Comparison of ENCODE assay signal across 1 cellular context in the genomic region with DNA sequence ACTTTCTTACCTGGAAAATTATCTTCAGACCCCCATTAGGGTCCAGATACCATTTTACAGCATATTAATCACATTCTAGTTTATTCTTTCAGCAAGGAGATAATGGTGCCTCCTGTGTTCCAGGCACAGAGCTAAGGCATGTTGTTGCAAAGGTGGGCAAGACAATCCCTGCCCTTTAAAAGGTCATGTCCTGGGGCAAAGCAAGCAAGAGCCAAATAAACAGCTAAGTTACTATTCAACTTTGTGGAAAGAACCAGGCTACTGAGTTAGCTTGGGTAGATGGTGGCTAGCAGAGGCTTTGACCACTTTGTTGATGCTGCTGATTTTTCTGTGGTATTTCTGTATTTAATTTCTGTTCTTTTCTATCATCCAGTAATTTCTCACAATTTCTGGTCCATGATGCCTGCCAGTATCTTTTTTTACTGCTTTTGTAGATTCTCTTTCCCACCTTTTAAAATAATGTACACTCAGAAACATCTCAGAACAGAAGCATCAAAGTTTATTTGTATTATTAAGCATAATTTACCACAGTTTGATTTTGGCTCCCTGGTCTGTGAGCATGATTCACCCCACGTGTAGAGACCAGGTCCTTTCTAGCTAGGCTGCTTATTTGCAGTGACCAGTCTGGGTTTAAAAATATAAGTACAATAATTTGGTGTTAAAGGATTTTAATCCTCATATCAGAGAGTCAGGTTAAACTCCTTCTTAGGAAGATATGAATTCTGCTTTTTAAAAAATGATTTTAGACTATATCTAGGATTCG.
A peak's percentile ranks its signal among the peaks of the same experiment; 100 is the strongest.
TF ChIP-seq lines count a peak whose summit lies in the region.

No MANE protein-coding gene starts in this region.

TF ChIP-seq in HepG2, 621 proteins besides CTCF, POLR2A, EP300 and RAD21 (continued from another document and continues in another):
- TF ChIP-seq, protein P1, sequence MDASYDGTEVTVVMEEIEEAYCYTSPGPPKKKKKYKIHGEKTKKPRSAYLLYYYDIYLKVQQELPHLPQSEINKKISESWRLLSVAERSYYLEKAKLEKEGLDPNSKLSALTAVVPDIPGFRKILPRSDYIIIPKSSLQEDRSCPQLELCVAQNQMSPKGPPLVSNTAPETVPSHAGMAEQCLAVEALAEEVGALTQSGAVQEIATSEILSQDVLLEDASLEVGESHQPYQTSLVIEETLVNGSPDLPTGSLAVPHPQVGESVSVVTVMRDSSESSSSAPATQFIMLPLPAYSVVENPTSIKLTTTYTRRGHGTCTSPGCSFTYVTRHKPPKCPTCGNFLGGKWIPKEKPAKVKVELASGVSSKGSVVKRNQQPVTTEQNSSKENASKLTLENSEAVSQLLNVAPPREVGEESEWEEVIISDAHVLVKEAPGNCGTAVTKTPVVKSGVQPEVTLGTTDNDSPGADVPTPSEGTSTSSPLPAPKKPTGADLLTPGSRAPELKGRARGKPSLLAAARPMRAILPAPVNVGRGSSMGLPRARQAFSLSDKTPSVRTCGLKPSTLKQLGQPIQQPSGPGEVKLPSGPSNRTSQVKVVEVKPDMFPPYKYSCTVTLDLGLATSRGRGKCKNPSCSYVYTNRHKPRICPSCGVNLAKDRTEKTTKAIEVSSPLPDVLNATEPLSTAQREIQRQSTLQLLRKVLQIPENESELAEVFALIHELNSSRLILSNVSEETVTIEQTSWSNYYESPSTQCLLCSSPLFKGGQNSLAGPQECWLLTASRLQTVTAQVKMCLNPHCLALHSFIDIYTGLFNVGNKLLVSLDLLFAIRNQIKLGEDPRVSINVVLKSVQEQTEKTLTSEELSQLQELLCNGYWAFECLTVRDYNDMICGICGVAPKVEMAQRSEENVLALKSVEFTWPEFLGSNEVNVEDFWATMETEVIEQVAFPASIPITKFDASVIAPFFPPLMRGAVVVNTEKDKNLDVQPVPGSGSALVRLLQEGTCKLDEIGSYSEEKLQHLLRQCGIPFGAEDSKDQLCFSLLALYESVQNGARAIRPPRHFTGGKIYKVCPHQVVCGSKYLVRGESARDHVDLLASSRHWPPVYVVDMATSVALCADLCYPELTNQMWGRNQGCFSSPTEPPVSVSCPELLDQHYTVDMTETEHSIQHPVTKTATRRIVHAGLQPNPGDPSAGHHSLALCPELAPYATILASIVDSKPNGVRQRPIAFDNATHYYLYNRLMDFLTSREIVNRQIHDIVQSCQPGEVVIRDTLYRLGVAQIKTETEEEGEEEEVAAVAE (CRISPR knock-in tag; IDR thresholded peaks at IDR 0.05; ENCODE audit: borderline replicate concordance), result no peak
- no peak for TF ChIP-seq ISL2 (CRISPR knock-in tag; IDR thresholded peaks at IDR 0.05)
- TF ChIP-seq ZNF180 (CRISPR knock-in tag; IDR thresholded peaks at IDR 0.05; ENCODE audit: borderline replicate concordance, low read depth), result no peak
- no peak for TF ChIP-seq PHF20 (CRISPR knock-in tag; IDR thresholded peaks at IDR 0.05)
- TF ChIP-seq PITX1 (CRISPR knock-in tag; IDR thresholded peaks at IDR 0.05), result peak; percentile 58; the same call in 1 of the 2 replicates
- TF ChIP-seq, protein P2, sequence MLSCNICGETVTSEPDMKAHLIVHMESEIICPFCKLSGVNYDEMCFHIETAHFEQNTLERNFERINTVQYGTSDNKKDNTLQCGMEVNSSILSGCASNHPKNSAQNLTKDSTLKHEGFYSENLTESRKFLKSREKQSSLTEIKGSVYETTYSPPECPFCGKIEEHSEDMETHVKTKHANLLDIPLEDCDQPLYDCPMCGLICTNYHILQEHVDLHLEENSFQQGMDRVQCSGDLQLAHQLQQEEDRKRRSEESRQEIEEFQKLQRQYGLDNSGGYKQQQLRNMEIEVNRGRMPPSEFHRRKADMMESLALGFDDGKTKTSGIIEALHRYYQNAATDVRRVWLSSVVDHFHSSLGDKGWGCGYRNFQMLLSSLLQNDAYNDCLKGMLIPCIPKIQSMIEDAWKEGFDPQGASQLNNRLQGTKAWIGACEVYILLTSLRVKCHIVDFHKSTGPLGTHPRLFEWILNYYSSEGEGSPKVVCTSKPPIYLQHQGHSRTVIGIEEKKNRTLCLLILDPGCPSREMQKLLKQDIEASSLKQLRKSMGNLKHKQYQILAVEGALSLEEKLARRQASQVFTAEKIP (CRISPR knock-in tag; IDR thresholded peaks at IDR 0.05; ENCODE audit: borderline replicate concordance), result no peak
- TF ChIP-seq ZNF510 (CRISPR knock-in tag; IDR thresholded peaks at IDR 0.05; ENCODE audit: low read depth), result no peak
- TF ChIP-seq, protein P3, sequence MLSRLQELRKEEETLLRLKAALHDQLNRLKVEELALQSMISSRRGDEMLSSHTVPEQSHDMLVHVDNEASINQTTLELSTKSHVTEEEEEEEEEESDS (CRISPR knock-in tag; IDR thresholded peaks at IDR 0.05; ENCODE audit: borderline replicate concordance), result no peak
- TF ChIP-seq ZBTB20 (CRISPR knock-in tag; IDR thresholded peaks at IDR 0.05; ENCODE audit: borderline replicate concordance, low read depth), result no peak
- TF ChIP-seq ZNF335 (CRISPR knock-in tag; IDR thresholded peaks at IDR 0.05), result no peak
- TF ChIP-seq PRMT3 (CRISPR knock-in tag; IDR thresholded peaks at IDR 0.05; ENCODE audit: borderline replicate concordance, low read depth), result no peak
- no peak for TF ChIP-seq ZNF333 (CRISPR knock-in tag; IDR thresholded peaks at IDR 0.05; ENCODE audit: borderline replicate concordance)
- no peak for TF ChIP-seq ZSCAN31 (CRISPR knock-in tag; IDR thresholded peaks at IDR 0.05; ENCODE audit: low read depth)
- TF ChIP-seq SRSF4 (IDR thresholded peaks at IDR 0.05; ENCODE audit: low read depth, low read length, poor library complexity, severe bottlenecking), result no peak
- TF ChIP-seq, protein P4, sequence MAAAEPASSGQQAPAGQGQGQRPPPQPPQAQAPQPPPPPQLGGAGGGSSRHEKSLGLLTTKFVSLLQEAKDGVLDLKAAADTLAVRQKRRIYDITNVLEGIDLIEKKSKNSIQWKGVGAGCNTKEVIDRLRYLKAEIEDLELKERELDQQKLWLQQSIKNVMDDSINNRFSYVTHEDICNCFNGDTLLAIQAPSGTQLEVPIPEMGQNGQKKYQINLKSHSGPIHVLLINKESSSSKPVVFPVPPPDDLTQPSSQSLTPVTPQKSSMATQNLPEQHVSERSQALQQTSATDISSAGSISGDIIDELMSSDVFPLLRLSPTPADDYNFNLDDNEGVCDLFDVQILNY (CRISPR knock-in tag; conservative IDR thresholded peaks at IDR 0.05), result no peak
- TF ChIP-seq, protein P5, sequence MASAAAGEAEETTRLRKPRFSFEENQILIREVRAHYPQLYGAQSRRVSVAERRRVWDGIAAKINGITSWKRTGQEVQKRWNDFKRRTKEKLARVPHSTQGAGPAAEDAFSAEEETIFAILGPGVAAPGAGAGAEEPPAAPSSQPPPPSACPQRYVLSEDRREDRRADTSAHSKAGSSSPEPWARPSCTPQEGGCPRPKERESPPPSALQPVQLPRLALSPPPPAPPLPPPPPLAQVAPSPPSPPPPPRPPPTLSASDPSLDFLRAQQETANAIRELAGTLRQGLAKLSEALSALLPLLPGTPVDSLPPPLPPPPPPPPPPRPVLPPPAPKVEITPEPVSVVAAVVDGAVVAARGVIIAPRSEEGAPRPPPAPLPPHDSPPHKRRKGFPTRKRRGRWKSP (CRISPR knock-in tag; IDR thresholded peaks at IDR 0.05), result no peak
- no peak for TF ChIP-seq BHLHE40 (IDR thresholded peaks at IDR 0.05; ENCODE audit: low read length)
- TF ChIP-seq NAIF1 (CRISPR knock-in tag; IDR thresholded peaks at IDR 0.05; ENCODE audit: borderline replicate concordance), result no peak
- TF ChIP-seq FIP1L1 (IDR thresholded peaks at IDR 0.05; ENCODE audit: borderline replicate concordance, insufficient read depth, low read depth, low read length), result no peak
- TF ChIP-seq KLF6 (CRISPR knock-in tag; IDR thresholded peaks at IDR 0.05), result no peak
- no peak for TF ChIP-seq ZSCAN21 (CRISPR knock-in tag; IDR thresholded peaks at IDR 0.05; ENCODE audit: borderline replicate concordance)
- no peak for TF ChIP-seq ZNF225 (CRISPR knock-in tag; IDR thresholded peaks at IDR 0.05)
- no peak for TF ChIP-seq KAT2B (IDR thresholded peaks at IDR 0.05; ENCODE audit: borderline replicate concordance, low read depth, low read length)
- no peak for TF ChIP-seq KLF16 (CRISPR knock-in tag; IDR thresholded peaks at IDR 0.05)
- no peak for TF ChIP-seq ZNF816 (CRISPR knock-in tag; IDR thresholded peaks at IDR 0.05; ENCODE audit: borderline replicate concordance)
- TF ChIP-seq HMG20A (CRISPR knock-in tag; IDR thresholded peaks at IDR 0.05; ENCODE audit: borderline replicate concordance), result peak; percentile 51; the same call in 1 of the 2 replicates
- 0 out of 2 replicates have a peak, but pooled peaks have one; percentile 23 for TF ChIP-seq TBX2 (CRISPR knock-in tag; IDR thresholded peaks at IDR 0.05; ENCODE audit: borderline replicate concordance)
- TF ChIP-seq, protein P6, sequence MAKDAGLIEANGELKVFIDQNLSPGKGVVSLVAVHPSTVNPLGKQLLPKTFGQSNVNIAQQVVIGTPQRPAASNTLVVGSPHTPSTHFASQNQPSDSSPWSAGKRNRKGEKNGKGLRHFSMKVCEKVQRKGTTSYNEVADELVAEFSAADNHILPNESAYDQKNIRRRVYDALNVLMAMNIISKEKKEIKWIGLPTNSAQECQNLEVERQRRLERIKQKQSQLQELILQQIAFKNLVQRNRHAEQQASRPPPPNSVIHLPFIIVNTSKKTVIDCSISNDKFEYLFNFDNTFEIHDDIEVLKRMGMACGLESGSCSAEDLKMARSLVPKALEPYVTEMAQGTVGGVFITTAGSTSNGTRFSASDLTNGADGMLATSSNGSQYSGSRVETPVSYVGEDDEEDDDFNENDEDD (CRISPR knock-in tag; IDR thresholded peaks at IDR 0.05; ENCODE audit: borderline replicate concordance), result no peak
- TF ChIP-seq, protein P7, sequence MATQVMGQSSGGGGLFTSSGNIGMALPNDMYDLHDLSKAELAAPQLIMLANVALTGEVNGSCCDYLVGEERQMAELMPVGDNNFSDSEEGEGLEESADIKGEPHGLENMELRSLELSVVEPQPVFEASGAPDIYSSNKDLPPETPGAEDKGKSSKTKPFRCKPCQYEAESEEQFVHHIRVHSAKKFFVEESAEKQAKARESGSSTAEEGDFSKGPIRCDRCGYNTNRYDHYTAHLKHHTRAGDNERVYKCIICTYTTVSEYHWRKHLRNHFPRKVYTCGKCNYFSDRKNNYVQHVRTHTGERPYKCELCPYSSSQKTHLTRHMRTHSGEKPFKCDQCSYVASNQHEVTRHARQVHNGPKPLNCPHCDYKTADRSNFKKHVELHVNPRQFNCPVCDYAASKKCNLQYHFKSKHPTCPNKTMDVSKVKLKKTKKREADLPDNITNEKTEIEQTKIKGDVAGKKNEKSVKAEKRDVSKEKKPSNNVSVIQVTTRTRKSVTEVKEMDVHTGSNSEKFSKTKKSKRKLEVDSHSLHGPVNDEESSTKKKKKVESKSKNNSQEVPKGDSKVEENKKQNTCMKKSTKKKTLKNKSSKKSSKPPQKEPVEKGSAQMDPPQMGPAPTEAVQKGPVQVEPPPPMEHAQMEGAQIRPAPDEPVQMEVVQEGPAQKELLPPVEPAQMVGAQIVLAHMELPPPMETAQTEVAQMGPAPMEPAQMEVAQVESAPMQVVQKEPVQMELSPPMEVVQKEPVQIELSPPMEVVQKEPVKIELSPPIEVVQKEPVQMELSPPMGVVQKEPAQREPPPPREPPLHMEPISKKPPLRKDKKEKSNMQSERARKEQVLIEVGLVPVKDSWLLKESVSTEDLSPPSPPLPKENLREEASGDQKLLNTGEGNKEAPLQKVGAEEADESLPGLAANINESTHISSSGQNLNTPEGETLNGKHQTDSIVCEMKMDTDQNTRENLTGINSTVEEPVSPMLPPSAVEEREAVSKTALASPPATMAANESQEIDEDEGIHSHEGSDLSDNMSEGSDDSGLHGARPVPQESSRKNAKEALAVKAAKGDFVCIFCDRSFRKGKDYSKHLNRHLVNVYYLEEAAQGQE (IDR thresholded peaks at IDR 0.05; ENCODE audit: borderline replicate concordance in 1 of 2, low read depth in 1 of 2, low read length in 2 of 2), result no peak
- TF ChIP-seq ZEB1 (IDR thresholded peaks at IDR 0.05; ENCODE audit: insufficient replicate concordance, low read depth), result no peak
- TF ChIP-seq PAX8 (CRISPR knock-in tag; IDR thresholded peaks at IDR 0.05; ENCODE audit: borderline replicate concordance), result no peak
- TF ChIP-seq ZBTB38 (CRISPR knock-in tag; IDR thresholded peaks at IDR 0.05), result no peak
- no peak for TF ChIP-seq SOX6 (IDR thresholded peaks at IDR 0.05)
- peak; percentile 69 for TF ChIP-seq SOX6 (CRISPR knock-in tag; IDR thresholded peaks at IDR 0.05)
- TF ChIP-seq, protein P8, sequence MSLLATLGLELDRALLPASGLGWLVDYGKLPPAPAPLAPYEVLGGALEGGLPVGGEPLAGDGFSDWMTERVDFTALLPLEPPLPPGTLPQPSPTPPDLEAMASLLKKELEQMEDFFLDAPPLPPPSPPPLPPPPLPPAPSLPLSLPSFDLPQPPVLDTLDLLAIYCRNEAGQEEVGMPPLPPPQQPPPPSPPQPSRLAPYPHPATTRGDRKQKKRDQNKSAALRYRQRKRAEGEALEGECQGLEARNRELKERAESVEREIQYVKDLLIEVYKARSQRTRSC (CRISPR knock-in tag; IDR thresholded peaks at IDR 0.05; ENCODE audit: low read depth), result no peak
- peak; percentile 90 for TF ChIP-seq ZMYM4 (CRISPR knock-in tag; IDR thresholded peaks at IDR 0.05)
- no peak for TF ChIP-seq MXD4 (CRISPR knock-in tag; IDR thresholded peaks at IDR 0.05)
- TF ChIP-seq ZBTB7B (CRISPR knock-in tag; IDR thresholded peaks at IDR 0.05), result peak; percentile 66; the same call in 1 of the 2 replicates
- no peak for TF ChIP-seq TBX3 (IDR thresholded peaks at IDR 0.05; ENCODE audit: borderline replicate concordance)
- TF ChIP-seq HOXA5 (CRISPR knock-in tag; IDR thresholded peaks at IDR 0.05), result 0 out of 2 replicates have a peak, but pooled peaks have one; percentile 30
